Comparison of ENCODE assay signal across 30 cellular contexts in genomic region chr18:6357668-6358067, GRCh38. TPM values are rescaled to one million over a fixed set of nuclear protein-coding genes. Genes with fewer than 3 reads are reported as not detected.
"Had no signal": no experiment of that assay in that cellular context is flagged by ENCODE, and none has a peak within 500 bp of the region (broad histone marks: within the 10 kb centered on the region; RNA-seq: fewer than 3 reads in every experiment).

No MANE protein-coding gene starts in this region.

- ATAC-seq: activated CD8-positive, alpha-beta T cell treated with anti-CD3 and anti-CD28 coated beads for 36 hours; PC-3; Right ventricle myocardium inferior had no signal

- H3K36me3 ChIP-seq: ascending aorta, cardiac muscle cell, Peyer's patch, WERI-Rb-1 had no signal

- H3K36me3 Mint-ChIP-seq: activated naive CD4-positive, alpha-beta T cell treated with anti-CD3 and anti-CD28 coated beads, Interleukin-2, amount 50 U/mL, for 24 hours; activated naive CD8-positive, alpha-beta T cell treated with anti-CD3 and anti-CD28 coated beads, Interleukin-2, amount 10 ng/mL, durations not matched to agents 7 days and 5 days had no signal

- H3K4me1 Mint-ChIP-seq: activated CD4-positive, alpha-beta T cell treated with anti-CD3 and anti-CD28 coated beads, Interleukin-2, amount 10 ng/mL, durations not matched to agents 24 days and 14 days; activated naive CD4-positive, alpha-beta T cell treated with anti-CD3 and anti-CD28 coated beads, Interleukin-2, amount 50 U/mL, for 24 hours; activated naive CD8-positive, alpha-beta T cell treated with anti-CD3 and anti-CD28 coated beads, Interleukin-2, amount 10 ng/mL, durations not matched to agents 7 days and 5 days had no signal

- H3K27me3 ChIP-seq: ascending aorta, cardiac muscle cell, Peyer's patch had no signal

- H3K9me3 Mint-ChIP-seq: activated CD4-positive, alpha-beta T cell treated with anti-CD3 and anti-CD28 coated beads, Interleukin-2, amount 10 ng/mL, durations not matched to agents 24 days and 14 days; activated naive CD4-positive, alpha-beta T cell treated with anti-CD3 and anti-CD28 coated beads, Interleukin-2, amount 50 U/mL, for 24 hours; activated T-cell treated with anti-CD3 and anti-CD28 coated beads, Interleukin-2, amount 50 U/mL, for 24 hours; activated T-helper 2 cell treated with anti-CD3 and anti-CD28 coated beads, Interferon-gamma antibody, Interleukin-2, Interleukin-4, amounts not matched to agents 10 μg/mL and 5 μg/mL and 100 μg/mL, durations not matched to agents 14 hours and 24 hours and 36 hours had no signal

- DNase-seq: activated CD4-positive, alpha-beta T cell treated with anti-CD3 and anti-CD28 coated beads, Interleukin-2, amount 10 ng/mL, durations not matched to agents 24 days and 14 days; activated CD4-positive, alpha-beta T cell treated with anti-CD3 and anti-CD28 coated beads, Interleukin-2, amount 50 U/mL, for 4 hours; activated CD8-positive, alpha-beta T cell treated with anti-CD3 and anti-CD28 coated beads for 36 hours; activated gamma-delta T cell; activated naive CD4-positive, alpha-beta T cell treated with Interleukin-2 at 50 U/mL for 16 hours; activated naive CD8-positive, alpha-beta T cell treated with anti-CD3 and anti-CD28 coated beads, Interleukin-2, amount 10 ng/mL, durations not matched to agents 7 days and 5 days; activated T-cell treated with anti-CD3 and anti-CD28 coated beads, Interleukin-2, amount 50 U/mL, for 24 hours; amygdala; Karpas-422; KBM-7; NCI-H1105; NCI-H1417 treated with DMSO at 0.1 percent for 48 hours; NCI-H187 treated with DMSO at 0.1 percent for 48 hours; NCI-H2081 treated with DMSO at 0.1 percent for 48 hours; NCI-H510A; NCI-H526; NCI-H748 treated with DMSO at 0.1 percent for 48 hours; NK-92 treated with Interleukin-12 subunit alpha and Interleukin-12 subunit beta, amount 100 ng/mL, for 24 hours; PC-3; Peyer's patch; SIG-M5; T1000; WERI-Rb-1 had no signal

- H3K27me3 Mint-ChIP-seq: activated CD4-positive, alpha-beta T cell treated with anti-CD3 and anti-CD28 coated beads, Interleukin-2, amount 10 ng/mL, durations not matched to agents 24 days and 14 days; activated CD8-positive, alpha-beta T cell treated with anti-CD3 and anti-CD28 coated beads for 36 hours; activated naive CD4-positive, alpha-beta T cell treated with anti-CD3 and anti-CD28 coated beads, Interleukin-2, amount 50 U/mL, for 24 hours; activated naive CD8-positive, alpha-beta T cell treated with anti-CD3 and anti-CD28 coated beads, Interleukin-2, amount 10 ng/mL, durations not matched to agents 7 days and 5 days; activated T-cell treated with anti-CD3 and anti-CD28 coated beads, Interleukin-2, amount 50 U/mL, for 24 hours had no signal

- H3K4me1 ChIP-seq: ascending aorta, Peyer's patch had no signal

- H3K4me3 ChIP-seq: ascending aorta, cardiac muscle cell, Peyer's patch had no signal

- H3K27ac Mint-ChIP-seq: activated CD4-positive, alpha-beta T cell treated with anti-CD3 and anti-CD28 coated beads, Interleukin-2, amount 10 ng/mL, durations not matched to agents 24 days and 14 days; activated CD8-positive, alpha-beta T cell treated with anti-CD3 and anti-CD28 coated beads for 36 hours; activated naive CD4-positive, alpha-beta T cell treated with anti-CD3 and anti-CD28 coated beads, Interleukin-2, amount 50 U/mL, for 24 hours; activated naive CD8-positive, alpha-beta T cell treated with anti-CD3 and anti-CD28 coated beads, Interleukin-2, amount 10 ng/mL, durations not matched to agents 7 days and 5 days; activated T-cell treated with anti-CD3 and anti-CD28 coated beads, Interleukin-2, amount 50 U/mL, for 24 hours; activated T-helper 2 cell treated with anti-CD3 and anti-CD28 coated beads, Interferon-gamma antibody, Interleukin-2, Interleukin-4, amounts not matched to agents 10 μg/mL and 5 μg/mL and 100 μg/mL, durations not matched to agents 14 hours and 24 hours and 36 hours had no signal

- H3K27ac ChIP-seq: ascending aorta, cardiac muscle cell, Peyer's patch, RWPE1, WERI-Rb-1 had no signal

- H3K4me3 Mint-ChIP-seq: activated CD4-positive, alpha-beta T cell treated with anti-CD3 and anti-CD28 coated beads, Interleukin-2, amount 10 ng/mL, durations not matched to agents 24 days and 14 days; activated CD8-positive, alpha-beta T cell treated with anti-CD3 and anti-CD28 coated beads for 36 hours; activated naive CD4-positive, alpha-beta T cell treated with anti-CD3 and anti-CD28 coated beads, Interleukin-2, amount 50 U/mL, for 24 hours; activated naive CD8-positive, alpha-beta T cell treated with anti-CD3 and anti-CD28 coated beads, Interleukin-2, amount 10 ng/mL, durations not matched to agents 7 days and 5 days; activated T-cell treated with anti-CD3 and anti-CD28 coated beads, Interleukin-2, amount 50 U/mL, for 24 hours had no signal

- H3K9me3 ChIP-seq: ascending aorta, Peyer's patch had no signal

RNA-seq across cellular contexts. Expression of gene L3MBTL4, which starts 57.0 kb away (rescaled TPM):
- total RNA-seq: activated CD8-positive, alpha-beta T cell treated with anti-CD3 and anti-CD28 coated beads for 36 hours; ascending aorta; MCF 10A had no signal
